ENCODE assay signal across 8 cellular contexts in the genomic region with DNA sequence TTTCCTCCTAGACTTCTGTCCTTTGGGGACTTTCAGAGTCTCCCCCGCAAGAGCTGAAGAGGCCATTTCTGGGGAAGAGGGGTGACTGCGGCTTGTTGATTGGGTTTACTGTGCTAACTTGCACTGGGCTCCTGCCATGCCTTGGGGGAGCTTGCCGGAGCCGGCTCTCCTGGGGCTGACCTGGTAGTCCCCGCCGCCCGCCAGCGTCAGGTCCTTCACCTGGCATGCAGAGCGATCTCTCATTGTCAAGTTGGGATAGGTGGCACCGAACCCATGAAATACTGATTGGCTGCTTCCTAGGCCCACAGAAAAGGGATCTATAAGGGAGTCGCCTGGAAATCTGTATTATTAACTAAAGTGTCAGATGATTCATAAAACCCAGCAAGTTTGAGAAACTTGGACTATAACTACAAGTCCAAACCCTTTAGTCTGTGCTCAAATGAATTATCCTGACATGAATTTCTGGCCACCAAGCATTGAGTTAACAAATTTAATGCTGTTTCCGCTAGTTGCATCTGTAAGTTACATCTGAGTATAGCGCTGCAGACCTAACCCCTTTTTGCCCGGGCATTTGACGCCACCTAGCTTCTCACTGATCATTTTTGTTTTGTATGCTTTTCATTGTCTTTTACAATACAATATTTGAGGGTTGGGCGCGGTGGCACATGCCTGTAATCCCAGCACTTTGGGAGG. TPM values are rescaled to one million over a fixed set of nuclear protein-coding genes. Genes with fewer than 3 reads are reported as not detected.
DNase-seq lines count a peak whose midpoint lies in the region; ATAC-seq, FAIRE-seq and TF ChIP-seq lines count a peak whose summit lies in the region.

No MANE protein-coding gene starts in this region.

- H3K27me3 ChIP-seq in BJ (ENCODE audit: control insufficient read depth, insufficient read depth, low read length) (no peaks in the 10 kb centered on the region), upper lobe of left lung (no peaks in the 10 kb centered on the region)

- H3K9me3 ChIP-seq in upper lobe of left lung: no peaks in the 10 kb centered on the region

- peak overlapping the region; percentile 91 for H3K4me3 Mint-ChIP-seq in natural killer cell

- H3K27me3 Mint-ChIP-seq in natural killer cell (ENCODE audit: low read depth in 2 of 2): peaks cover 0 to 2% of the 10 kb centered on the region in 2 donors

- H3K9me3 Mint-ChIP-seq in natural killer cell: no peaks in the 10 kb centered on the region

- peaks cover 30 to 42% (median 37%) of the 10 kb centered on the region in 4 donors for H3K4me1 ChIP-seq in upper lobe of left lung

- peak overlapping the region; percentile 89 to 93 for H3K27ac Mint-ChIP-seq in natural killer cell

- H3K4me3 ChIP-seq in BJ (ENCODE audit: low read depth, low read length) (peak overlapping the region; percentile 84), upper lobe of left lung (peak overlapping the region; percentile 38 to 98 (median 81))

- ATAC-seq in HG03378 (IDR thresholded peaks at IDR 0.05; ENCODE audit: unreplicated experiment) (peak; percentile 22), esophagus mucosa (peak; percentile 14), natural killer cell (peak; percentile 42 to 52 (median 47)), upper lobe of left lung (ENCODE audit: low FRiP score in 2 of 2) (peak; percentile 41 to 47)

- TF ChIP-seq CTCF in BJ (IDR thresholded peaks at IDR 0.05; ENCODE audit: insufficient read depth, low read depth, low read length): peak; percentile 39; the same call in 1 of the 2 replicates
- TF ChIP-seq CTCF in natural killer cell (IDR thresholded peaks at IDR 0.05): peak; percentile 55
- peak in 2 of 6 experiments; percentile 10 to 28 for TF ChIP-seq CTCF in upper lobe of left lung (IDR thresholded peaks at IDR 0.05)

- peak overlapping the region; percentile 92 to 96 (median 94) for H3K27ac ChIP-seq in upper lobe of left lung

- POLR2A ChIA-PET in BJ (lab: Charles Lee): interaction anchor here (0.5 kb wide), 1 partner anchor 188 kb away, joined by 3 read pairs; no protein-coding TSS in a partner anchor

- no peaks in the 10 kb centered on the region for H3K36me3 Mint-ChIP-seq in natural killer cell

- intact Hi-C loops in natural killer cell (cut with micrococcal nuclease): loop anchor here (1.0 to 10.0 kb wide), 6 partner anchors 15 to 276 kb away; a partner anchor contains a TSS

- FAIRE-seq in GM19239 (lab: Jason Lieb, UNC): peak; percentile 82

- TF ChIP-seq POLR2A in upper lobe of left lung (IDR thresholded peaks at IDR 0.05): no peak

- WGBS in upper lobe of left lung, 2 donors: 9 to 14% methylated on average over 13 to 17 of the region's 17 CpGs

- no peak for TF ChIP-seq EP300 in upper lobe of left lung (IDR thresholded peaks at IDR 0.05)

- CTCF ChIA-PET in BJ (lab: Yijun Ruan, JAX): interaction anchor here (0.7 to 4.1 kb wide), 11 partner anchors 26 to 273 kb away, joined by 3 to 30 read pairs (median 5); a partner anchor contains a TSS

- H3K4me1 Mint-ChIP-seq in natural killer cell: peaks cover 30 to 39% of the 10 kb centered on the region in 2 donors

- no peak for DNase-seq in BJ (ENCODE audit: low read depth)
- DNase-seq in GM19239 (ENCODE audit: insufficient read length, low spot score): no peak
- peak; percentile 78 for DNase-seq in NCI-H69 (lab: John Stamatoyannopoulos, UW)
- peak; percentile 46 for DNase-seq in activated CD8-positive, alpha-beta memory T cell treated with anti-CD3 and anti-CD28 coated beads, Interleukin-2, amount 50 U/mL, for 4 hours
- DNase-seq in natural killer cell: no peak
- peak; percentile 55 to 86 for DNase-seq in upper lobe of left lung

- H3K36me3 ChIP-seq in BJ (ENCODE audit: control insufficient read depth, insufficient read depth, low read length) (no peaks in the 10 kb centered on the region), upper lobe of left lung (peaks cover 0 to 3% (median 0%) of the 10 kb centered on the region in 4 donors)

RNA-seq across cellular contexts. Expression of a gene that starts 0.6 kb away (rescaled TPM):
- 36.6 and 37.6 TPM in 2 replicates for polyA plus RNA-seq in BJ (2011; rRNA removed)
- polyA minus RNA-seq in BJ (2011; rRNA and poly(A)+ RNA removed): 11.5 and 13.1 TPM in 2 replicates
- total RNA-seq in esophagus mucosa (68.1 TPM), natural killer cell (10 to 100 TPM; 22.9 to 37.1 (median 35.8) TPM), upper lobe of left lung (100 to 1,000 TPM in 1 of 6 donors, 10 to 100 TPM in 5; 64.3 to 183 (median 70.2) TPM)

RNA-seq across cellular contexts. Expression of a gene that starts 7.1 kb away (rescaled TPM):
- polyA plus RNA-seq in BJ (2011; rRNA removed): 17.3 and 23.5 TPM in 2 replicates
- polyA minus RNA-seq in BJ (2011; rRNA and poly(A)+ RNA removed): 31.3 and 33.2 TPM in 2 replicates
- total RNA-seq in esophagus mucosa (24.7 TPM), natural killer cell (1 to 10 TPM; 2.5 to 5.6 (median 5.1) TPM), upper lobe of left lung (10 to 100 TPM; 26.7 to 46.1 (median 31.7) TPM)

RNA-seq across cellular contexts. Expression of a gene that starts 15.1 kb away (rescaled TPM):
- polyA plus RNA-seq in BJ (2011; rRNA removed): 25.4 and 33.9 TPM in 2 replicates
- polyA minus RNA-seq in BJ (2011; rRNA and poly(A)+ RNA removed): 9.9 and 16.0 TPM in 2 replicates
- 12.1 TPM for total RNA-seq in esophagus mucosa
- 10 to 100 TPM; 13.8 to 20.7 (median 14.8) TPM for total RNA-seq in natural killer cell
- total RNA-seq in upper lobe of left lung: 10 to 100 TPM; 14.1 to 30.4 (median 22.4) TPM

Comparison
In these comparisons a context has a peak if more than half of its experiments do, and no peak if none do; other contexts are left out.
1. DNase-seq: peak in NCI-H69 (single experiment), activated CD8-positive, alpha-beta memory T cell treated with anti-CD3 and anti-CD28 coated beads, Interleukin-2, amount 50 U/mL, for 4 hours (single experiment) and upper lobe of left lung (2 of 2); none in BJ (single experiment), GM19239 (single experiment) and natural killer cell (single experiment).
2. Peak in every context shown above with its lines, with median percentiles within 50 percentile points of each other: ATAC-seq.